ENCODE assay signal across 8 cellular contexts in genomic region chr21:45923146-45923545, GRCh38. TPM values are rescaled to one million over a fixed set of nuclear protein-coding genes. Genes with fewer than 3 reads are reported as not detected.
DNase-seq lines count a peak whose midpoint lies in the region; ATAC-seq, FAIRE-seq and TF ChIP-seq lines count a peak whose summit lies in the region.

No MANE protein-coding gene starts in this region.

- no peak overlapping the region for H3K27ac ChIP-seq in left lung

- ATAC-seq in left lung (peak; percentile 95), GM18505 (IDR thresholded peaks at IDR 0.05; ENCODE audit: unreplicated experiment) (no peak)

- no peak overlapping the region for H3K4me3 ChIP-seq in left lung

- no peak for FAIRE-seq in HTR-8/SVneo (lab: Jason Lieb, UNC)

- no peaks in the 10 kb centered on the region for H3K36me3 ChIP-seq in left lung

- peak; percentile 62 to 72 for TF ChIP-seq CTCF in left lung (IDR thresholded peaks at IDR 0.05)

- H3K4me1 ChIP-seq in left lung: no peaks in the 10 kb centered on the region

- intact Hi-C loops in left lung (cut with DNase I): no loop called here

- peaks cover 0 to 4% of the 10 kb centered on the region in 2 donors for H3K9me3 ChIP-seq in left lung

- peaks cover 0 to 4% of the 10 kb centered on the region in 2 donors for H3K27me3 ChIP-seq in left lung

- DNase-seq in AG20443 (ENCODE audit: low spot score) (peak; percentile 94), HTR-8/SVneo (ENCODE audit: insufficient read length, low spot score) (peak; percentile 84), cerebellar cortex (ENCODE audit: low spot score) (peak; percentile 91), left lung (peak; percentile 47 to 65), NCI-H748 treated with DMSO at 0.1 percent for 48 hours (lab: John Stamatoyannopoulos, UW) (no peak)
- peak; percentile 23 to 40 (median 31) for DNase-seq in activated CD4-positive, CD25-positive, alpha-beta regulatory T cell (lab: John Stamatoyannopoulos, UW)
- peak; percentile 72 for DNase-seq in stimulated activated CD4-positive, alpha-beta T cell treated with anti-CD3 and anti-CD28 coated beads, Interleukin-4, amount 100 ng/mL, for 24 hours

- TF ChIP-seq POLR2A in GM18505 (IDR thresholded peaks at IDR 0.05; ENCODE audit: borderline replicate concordance, extremely low read depth, insufficient read depth, insufficient read length): no peak

RNA-seq across cellular contexts. Expression of gene COL6A1, which starts 58.4 kb away (rescaled TPM):
- 100 to 1,000 TPM; 272 to 322 TPM for total RNA-seq in left lung
